Comparison of ENCODE assay signal across 13 cellular contexts in genomic region chr20:21559305-21559704, GRCh38. TPM values are rescaled to one million over a fixed set of nuclear protein-coding genes. Genes with fewer than 3 reads are reported as not detected.
DNase-seq lines count a peak whose midpoint lies in the region; ATAC-seq and TF ChIP-seq lines count a peak whose summit lies in the region.
"Had no signal": no experiment of that assay in that cellular context is flagged by ENCODE, and none has a peak within 500 bp of the region (broad histone marks: within the 10 kb centered on the region; RNA-seq: fewer than 3 reads in every experiment).

No MANE protein-coding gene starts in this region.

- peaks cover 11% of the 10 kb centered on the region for H3K27me3 Mint-ChIP-seq in activated CD4-positive, alpha-beta T cell treated with anti-CD3 and anti-CD28 coated beads for 36 hours
- peaks cover 76% of the 10 kb centered on the region for H3K27me3 Mint-ChIP-seq in mesothelial cell of epicardium (ENCODE audit: low read depth)

- peaks cover 46% of the 10 kb centered on the region for H3K4me1 Mint-ChIP-seq in activated CD4-positive, alpha-beta T cell treated with anti-CD3 and anti-CD28 coated beads for 36 hours
- H3K4me1 Mint-ChIP-seq in mesothelial cell of epicardium: no peaks in the 10 kb centered on the region

- no peaks in the 10 kb centered on the region for H3K36me3 Mint-ChIP-seq in activated CD4-positive, alpha-beta T cell treated with anti-CD3 and anti-CD28 coated beads for 36 hours (ENCODE audit: low read depth)
- H3K36me3 Mint-ChIP-seq in activated naive CD4-positive, alpha-beta T cell treated with anti-CD3 and anti-CD28 coated beads, Interleukin-2, amount 50 U/mL, for 72 hours: peaks cover 4 to 15% of the 10 kb centered on the region in 2 donors
- no peaks in the 10 kb centered on the region for H3K36me3 Mint-ChIP-seq in mesothelial cell of epicardium

- H3K9me3 Mint-ChIP-seq in activated CD4-positive, alpha-beta T cell treated with anti-CD3 and anti-CD28 coated beads for 36 hours (ENCODE audit: low read depth): peaks cover 2% of the 10 kb centered on the region
- peaks cover 0 to 14% of the 10 kb centered on the region in 2 donors for H3K9me3 Mint-ChIP-seq in activated naive CD4-positive, alpha-beta T cell treated with anti-CD3 and anti-CD28 coated beads, Interleukin-2, amount 50 U/mL, for 72 hours
- H3K9me3 Mint-ChIP-seq in mesothelial cell of epicardium: no peaks in the 10 kb centered on the region

- peak; percentile 70 for ATAC-seq in activated CD4-positive, alpha-beta T cell treated with anti-CD3 and anti-CD28 coated beads for 36 hours
- peak; percentile 77 for ATAC-seq in GM19324 (IDR thresholded peaks at IDR 0.05; ENCODE audit: low FRiP score, unreplicated experiment)
- ATAC-seq in HG03159 (IDR thresholded peaks at IDR 0.05; ENCODE audit: unreplicated experiment): peak; percentile 70
- peak; percentile 81 to 87 for ATAC-seq in activated naive CD4-positive, alpha-beta T cell treated with anti-CD3 and anti-CD28 coated beads, Interleukin-2, amount 50 U/mL, for 72 hours
- ATAC-seq: right cardiac atrium had no signal

- peak; percentile 58 for DNase-seq in activated CD4-positive, alpha-beta T cell treated with anti-CD3 and anti-CD28 coated beads for 36 hours
- DNase-seq in activated CD4-positive, alpha-beta T cell treated with anti-CD3 and anti-CD28 coated beads, Interleukin-2, amount 50 U/mL, for 1 hour: no peak
- peak in 1 of 2 donors; percentile 31 for DNase-seq in activated naive CD4-positive, alpha-beta T cell treated with anti-CD3 and anti-CD28 coated beads, Interleukin-2, amount 50 U/mL, for 72 hours (ENCODE audit: low spot score in 2 of 2)
- DNase-seq in H4 (ENCODE audit: low spot score): no peak
- no peak for DNase-seq in GDM1 (lab: John Stamatoyannopoulos, UW)
- no peak for DNase-seq in mesothelial cell of epicardium (ENCODE audit: low spot score in 2 of 2, unreplicated experiment in 2 of 2)
- DNase-seq: NCI-H146, right cardiac atrium, WERI-Rb-1 had no signal

- intact Hi-C loops in activated CD4-positive, alpha-beta T cell treated with anti-CD3 and anti-CD28 coated beads for 36 hours (cut with DNase I, micrococcal nuclease): loop anchor here in 1 of 2 experiments (1.0 kb wide), 1 partner anchor 11 kb away; no protein-coding TSS in a partner anchor

- CTCF ChIA-PET in activated CD4-positive, alpha-beta T cell treated with anti-CD3 and anti-CD28 coated beads for 36 hours (lab: Charles Lee): no interaction called here

- no peak overlapping the region for H3K27ac Mint-ChIP-seq in activated CD4-positive, alpha-beta T cell treated with anti-CD3 and anti-CD28 coated beads for 36 hours
- no peak overlapping the region for H3K27ac Mint-ChIP-seq in activated naive CD4-positive, alpha-beta T cell treated with anti-CD3 and anti-CD28 coated beads, Interleukin-2, amount 50 U/mL, for 72 hours
- no peak overlapping the region for H3K27ac Mint-ChIP-seq in mesothelial cell of epicardium

- POLR2A ChIA-PET in activated CD4-positive, alpha-beta T cell treated with anti-CD3 and anti-CD28 coated beads for 36 hours (lab: Charles Lee): no interaction called here

- H3K4me3 Mint-ChIP-seq in activated CD4-positive, alpha-beta T cell treated with anti-CD3 and anti-CD28 coated beads for 36 hours: peak overlapping the region; percentile 41
- no peak overlapping the region for H3K4me3 Mint-ChIP-seq in mesothelial cell of epicardium

- no peak for TF ChIP-seq CTCF in mesothelial cell of epicardium (IDR thresholded peaks at IDR 0.05; ENCODE audit: unreplicated experiment)

RNA-seq across cellular contexts. Expression of gene NKX2-2, which starts 45.4 kb away (rescaled TPM):
- total RNA-seq in activated CD4-positive, alpha-beta T cell treated with anti-CD3 and anti-CD28 coated beads for 36 hours: not detected
- not detected for total RNA-seq in activated naive CD4-positive, alpha-beta T cell treated with anti-CD3 and anti-CD28 coated beads, Interleukin-2, amount 50 U/mL, for 72 hours
- 0.56 and 1.2 TPM in 2 replicates for total RNA-seq in H4 (2014; rRNA removed; shearing (Covaris generic))
- total RNA-seq in mesothelial cell of epicardium: not detected in 3 replicates
- total RNA-seq: ascending aorta, mucosa of gallbladder, right cardiac atrium had no signal
